Comparison of ENCODE assay signal across 9 cellular contexts in genomic region chr3:136728434-136728833, GRCh38. TPM values are rescaled to one million over a fixed set of nuclear protein-coding genes. Genes with fewer than 3 reads are reported as not detected.
DNase-seq lines count a peak whose midpoint lies in the region; ATAC-seq, FAIRE-seq and TF ChIP-seq lines count a peak whose summit lies in the region.
"Had no signal": no experiment of that assay in that cellular context is flagged by ENCODE, and none has a peak within 500 bp of the region (broad histone marks: within the 10 kb centered on the region; RNA-seq: fewer than 3 reads in every experiment).

No MANE protein-coding gene starts in this region.

- no peaks in the 10 kb centered on the region for H3K27me3 ChIP-seq in neural progenitor cell
- H3K27me3 ChIP-seq in pancreas: no peaks in the 10 kb centered on the region

- no peak overlapping the region for H3K9ac ChIP-seq in neural progenitor cell

- H3K9me3 ChIP-seq in neural progenitor cell (ENCODE audit: low read depth): no peaks in the 10 kb centered on the region
- no peaks in the 10 kb centered on the region for H3K9me3 ChIP-seq in pancreas
- H3K9me3 ChIP-seq: HAP-1 had no signal

- peak; percentile 48 for ATAC-seq in GM18858 (IDR thresholded peaks at IDR 0.05; ENCODE audit: unreplicated experiment)
- peak; percentile 53 for ATAC-seq in HG02981 (IDR thresholded peaks at IDR 0.05; ENCODE audit: unreplicated experiment)
- ATAC-seq in pancreas: no peak

- H3K4me1 Mint-ChIP-seq in activated naive CD8-positive, alpha-beta T cell treated with anti-CD3 and anti-CD28 coated beads for 36 hours: peaks cover 52% of the 10 kb centered on the region
- peaks cover 14% of the 10 kb centered on the region for H3K4me1 Mint-ChIP-seq in neural progenitor cell

- H3K36me3 ChIP-seq in neural progenitor cell (no peaks in the 10 kb centered on the region), pancreas (no peaks in the 10 kb centered on the region)
- H3K36me3 ChIP-seq: HAP-1 had no signal

- peaks cover 36% of the 10 kb centered on the region for H3K4me1 ChIP-seq in neural progenitor cell
- peaks cover 12 to 40% (median 17%) of the 10 kb centered on the region in 3 donors for H3K4me1 ChIP-seq in pancreas

- no peaks in the 10 kb centered on the region for H3K9me3 Mint-ChIP-seq in activated naive CD8-positive, alpha-beta T cell treated with anti-CD3 and anti-CD28 coated beads for 36 hours
- peaks cover 11% of the 10 kb centered on the region for H3K9me3 Mint-ChIP-seq in neural progenitor cell

- no peak overlapping the region for H3K4me3 Mint-ChIP-seq in activated naive CD8-positive, alpha-beta T cell treated with anti-CD3 and anti-CD28 coated beads for 36 hours
- no peak overlapping the region for H3K4me3 Mint-ChIP-seq in neural progenitor cell

- H3K36me3 Mint-ChIP-seq in activated naive CD8-positive, alpha-beta T cell treated with anti-CD3 and anti-CD28 coated beads for 36 hours: peaks cover 9% of the 10 kb centered on the region
- peaks cover 5% of the 10 kb centered on the region for H3K36me3 Mint-ChIP-seq in neural progenitor cell

- peak overlapping the region; percentile 34 for H3K27ac Mint-ChIP-seq in activated naive CD8-positive, alpha-beta T cell treated with anti-CD3 and anti-CD28 coated beads for 36 hours
- no peak overlapping the region for H3K27ac Mint-ChIP-seq in neural progenitor cell

- intact Hi-C loops in pancreas (cut with DNase I): no loop called here

- peaks cover 19% of the 10 kb centered on the region for H3F3A ChIP-seq in neural progenitor cell (ENCODE audit: low read depth)

- peaks cover 2% of the 10 kb centered on the region for H4K20me1 ChIP-seq in neural progenitor cell (ENCODE audit: low read depth)

- H2AFZ ChIP-seq in neural progenitor cell (replicated peaks): no peak overlapping the region

- H3K27me3 Mint-ChIP-seq in activated naive CD8-positive, alpha-beta T cell treated with anti-CD3 and anti-CD28 coated beads for 36 hours: no peaks in the 10 kb centered on the region
- H3K27me3 Mint-ChIP-seq in neural progenitor cell (ENCODE audit: insufficient read depth, low read depth): no peaks in the 10 kb centered on the region

- H3K79me2 ChIP-seq in neural progenitor cell (ENCODE audit: low read depth): peaks cover 90% of the 10 kb centered on the region

- H3K4me2 ChIP-seq in neural progenitor cell: peak overlapping the region; percentile 25

- 84 to 86% methylated on average over 1 of the region's 1 CpG for WGBS in pancreas, 2 donors

- FAIRE-seq in pancreas (lab: Jason Lieb, UNC) (no peak), GM12891 (lab: Jason Lieb, UNC) (no peak)

- H3K27ac ChIP-seq in neural progenitor cell (no peak overlapping the region), pancreas (no peak overlapping the region)

- H3K4me3 ChIP-seq in neural progenitor cell: no peak overlapping the region
- no peak overlapping the region for H3K4me3 ChIP-seq in pancreas
- H3K4me3 ChIP-seq: HAP-1 had no signal

- no peak for DNase-seq in activated naive CD8-positive, alpha-beta T cell treated with anti-CD3 and anti-CD28 coated beads for 36 hours
- DNase-seq in neural progenitor cell (ENCODE audit: low spot score): no peak
- DNase-seq in activated CD8-positive, alpha-beta memory T cell treated with anti-CD3 and anti-CD28 coated beads, Interleukin-2, amount 50 U/mL, for 4 hours: no peak
- no peak for DNase-seq in NCI-H146 (lab: John Stamatoyannopoulos, UW)
- DNase-seq in pancreas: no peak
- DNase-seq in GM12891 (ENCODE audit: insufficient read length, low spot score): no peak

- no peak for TF ChIP-seq POLR2A in GM12891 (IDR thresholded peaks at IDR 0.05; ENCODE audit: low read depth, low read length)

- TF ChIP-seq CTCF in neural progenitor cell (IDR thresholded peaks at IDR 0.05) (no peak), pancreas (IDR thresholded peaks at IDR 0.05) (no peak)

TF ChIP-seq in GM12891, 5 proteins besides CTCF, POLR2A, EP300 and RAD21:
- TF ChIP-seq PAX5 (IDR thresholded peaks at IDR 0.05; ENCODE audit: insufficient read depth, low read length, severe bottlenecking) (no peak), POLR2AphosphoS5 (IDR thresholded peaks at IDR 0.05; ENCODE audit: low read depth, low read length) (no peak), POU2F2 (IDR thresholded peaks at IDR 0.05; ENCODE audit: low read depth, low read length) (no peak), SPI1 (IDR thresholded peaks at IDR 0.05; ENCODE audit: low read depth, low read length) (no peak), TAF1 (IDR thresholded peaks at IDR 0.05; ENCODE audit: low read depth, low read length) (no peak)

RNA-seq across cellular contexts. Expression of gene STAG1, which starts 23.7 kb away (rescaled TPM):
- 10 to 100 TPM; 42.9 to 44.6 TPM for total RNA-seq in activated naive CD8-positive, alpha-beta T cell treated with anti-CD3 and anti-CD28 coated beads for 36 hours
- total RNA-seq in neural progenitor cell (ENCODE audit: low replicate concordance) (23.8 and 38.3 TPM in 2 replicates), pancreas (10 to 100 TPM; 17.2 to 24.1 (median 19.5) TPM)
- 1 to 10 TPM; 6.8 to 8.3 TPM for polyA plus RNA-seq in pancreas
- polyA plus RNA-seq in GM12891 (2012; ENCODE audit: low read depth, missing spikeins): 6.6 TPM

Comparison
In these comparisons a context has a peak if more than half of its experiments do, and no peak if none do; other contexts are left out.
1. ATAC-seq: peak in GM18858 (single experiment) and HG02981 (single experiment); none in pancreas (0 of 4).